9 cellular contexts compared by ENCODE assay signal in genomic region chr19:4524808-4525562, GRCh38. TPM values are rescaled to one million over a fixed set of nuclear protein-coding genes. Genes with fewer than 3 reads are reported as not detected.
DNase-seq lines count a peak whose midpoint lies in the region; ATAC-seq and TF ChIP-seq lines count a peak whose summit lies in the region.
"Had no signal": no experiment of that assay in that cellular context is flagged by ENCODE, and none has a peak within 500 bp of the region (broad histone marks: within the 10 kb centered on the region; RNA-seq: fewer than 3 reads in every experiment).

No MANE protein-coding gene starts in this region.

- CTCF ChIA-PET in activated CD4-positive, alpha-beta memory T cell treated with anti-CD3 and anti-CD28 coated beads, Interleukin-2, amount 10 ng/mL, durations not matched to agents 7 days and 5 days (lab: Charles Lee): interaction anchor here (0.6 to 1.8 kb wide), 19 partner anchors 8 to 868 kb away, joined by 3 to 21 read pairs (median 3); partner anchors contain the start of genes FEM1A, HDGFL2, LRG1 and PLIN5

- H3K9ac ChIP-seq in endodermal cell (ENCODE audit: extremely low read depth, low read length, poor library complexity, severe bottlenecking): no peak overlapping the region
- H3K9ac ChIP-seq: BLaER1 treated with 17β-estradiol and CSF1 and Interleukin-3, amounts not matched to agents 10 nM and 100 nM had no signal

- TF ChIP-seq POLR2A in thyroid gland (IDR thresholded peaks at IDR 0.05): no peak

- no peak overlapping the region for H3K4me3 Mint-ChIP-seq in activated CD4-positive, alpha-beta memory T cell treated with anti-CD3 and anti-CD28 coated beads, Interleukin-2, amount 10 ng/mL, durations not matched to agents 7 days and 5 days
- H3K4me3 Mint-ChIP-seq in endodermal cell: no peak overlapping the region
- no peak overlapping the region for H3K4me3 Mint-ChIP-seq in neural crest cell

- H3K27me3 Mint-ChIP-seq in activated CD4-positive, alpha-beta memory T cell treated with anti-CD3 and anti-CD28 coated beads, Interleukin-2, amount 10 ng/mL, durations not matched to agents 7 days and 5 days: peaks cover 1% of the 10 kb centered on the region
- peaks cover 14% of the 10 kb centered on the region for H3K27me3 Mint-ChIP-seq in endodermal cell (ENCODE audit: insufficient read depth)
- no peaks in the 10 kb centered on the region for H3K27me3 Mint-ChIP-seq in neural crest cell (ENCODE audit: low read depth)

- no peak overlapping the region for H3K27ac Mint-ChIP-seq in activated CD4-positive, alpha-beta memory T cell treated with anti-CD3 and anti-CD28 coated beads, Interleukin-2, amount 10 ng/mL, durations not matched to agents 7 days and 5 days
- H3K27ac Mint-ChIP-seq in endodermal cell: no peak overlapping the region
- no peak overlapping the region for H3K27ac Mint-ChIP-seq in neural crest cell (ENCODE audit: unreplicated experiment)

- H3K4me1 ChIP-seq in endodermal cell (ENCODE audit: control insufficient read depth, insufficient read depth, low read length) (no peaks in the 10 kb centered on the region), thyroid gland (no peaks in the 10 kb centered on the region)

- no peaks in the 10 kb centered on the region for H3K27me3 ChIP-seq in endodermal cell (ENCODE audit: control insufficient read depth, insufficient read depth, low read length, poor library complexity, severe bottlenecking)
- H3K27me3 ChIP-seq in thyroid gland: no peaks in the 10 kb centered on the region
- H3K27me3 ChIP-seq: BLaER1 treated with 17β-estradiol and CSF1 and Interleukin-3, amounts not matched to agents 10 nM and 100 nM had no signal

- H3K36me3 ChIP-seq in endodermal cell (ENCODE audit: control insufficient read depth, insufficient read depth, low read length) (no peaks in the 10 kb centered on the region), thyroid gland (no peaks in the 10 kb centered on the region)
- H3K36me3 ChIP-seq: BLaER1 treated with 17β-estradiol and CSF1 and Interleukin-3, amounts not matched to agents 10 nM and 100 nM had no signal

- WGBS in endodermal cell (ENCODE audit: insufficient coverage in 1 of 2, insufficient read length in 1 of 2), 2 experiments: 70 to 81% methylated on average over 6 to 22 of the region's 23 CpGs
- WGBS in thyroid gland, 2 donors: 66 to 67% methylated on average over 17 to 21 of the region's 23 CpGs

- ATAC-seq in HG02885 (IDR thresholded peaks at IDR 0.05; ENCODE audit: poor library complexity, unreplicated experiment): no peak

- H3K9me3 ChIP-seq in endodermal cell (ENCODE audit: control insufficient read depth, low read length): no peaks in the 10 kb centered on the region
- no peaks in the 10 kb centered on the region for H3K9me3 ChIP-seq in thyroid gland
- H3K9me3 ChIP-seq: BLaER1 treated with 17β-estradiol and CSF1 and Interleukin-3, amounts not matched to agents 10 nM and 100 nM had no signal

- H3K27ac ChIP-seq in endodermal cell (ENCODE audit: low read depth, low read length) (no peak overlapping the region), thyroid gland (no peak overlapping the region)
- H3K27ac ChIP-seq: BLaER1 treated with 17β-estradiol and CSF1 and Interleukin-3, amounts not matched to agents 10 nM and 100 nM had no signal

- POLR2A ChIA-PET in activated CD4-positive, alpha-beta memory T cell treated with anti-CD3 and anti-CD28 coated beads, Interleukin-2, amount 10 ng/mL, durations not matched to agents 7 days and 5 days (lab: Charles Lee): interaction anchor here (1.0 to 1.5 kb wide), 2 partner anchors 54 to 258 kb away, joined by 4 to 6 read pairs; partner anchors contain the start of gene HDGFL2

- H3K4me1 Mint-ChIP-seq in activated CD4-positive, alpha-beta memory T cell treated with anti-CD3 and anti-CD28 coated beads, Interleukin-2, amount 10 ng/mL, durations not matched to agents 7 days and 5 days: no peaks in the 10 kb centered on the region
- H3K4me1 Mint-ChIP-seq in endodermal cell (no peaks in the 10 kb centered on the region), neural crest cell (no peaks in the 10 kb centered on the region)

- DNase-seq in NCI-H1092 treated with DMSO at 0.1 percent for 48 hours (lab: John Stamatoyannopoulos, UW): peak; percentile 10
- DNase-seq in NCI-H1092 (lab: John Stamatoyannopoulos, UW): no peak
- DNase-seq in NAMALWA (ENCODE audit: low spot score): peak; percentile 78
- DNase-seq in activated CD4-positive, alpha-beta memory T cell treated with anti-CD3 and anti-CD28 coated beads, Interleukin-2, amount 10 ng/mL, durations not matched to agents 7 days and 5 days: peak; percentile 75
- peak; percentile 92 for DNase-seq in endodermal cell
- peak; percentile 83 for DNase-seq in neural crest cell (ENCODE audit: low read depth, low spot score)
- peak; percentile 32 to 40 for DNase-seq in thyroid gland

- H3K36me3 Mint-ChIP-seq in activated CD4-positive, alpha-beta memory T cell treated with anti-CD3 and anti-CD28 coated beads, Interleukin-2, amount 10 ng/mL, durations not matched to agents 7 days and 5 days (ENCODE audit: low read depth): no peaks in the 10 kb centered on the region
- H3K36me3 Mint-ChIP-seq in endodermal cell (ENCODE audit: low read depth) (no peaks in the 10 kb centered on the region), neural crest cell (ENCODE audit: low read depth) (no peaks in the 10 kb centered on the region)

- intact Hi-C loops in thyroid gland (cut with DNase I): loop anchor here (10.0 kb wide), 1 partner anchor 260 kb away; no protein-coding TSS in a partner anchor

- TF ChIP-seq CTCF in endodermal cell (conservative IDR thresholded peaks at IDR 0.05) (peak; percentile 85), neural crest cell (conservative IDR thresholded peaks at IDR 0.05) (peak; percentile 74), thyroid gland (IDR thresholded peaks at IDR 0.05) (peak; percentile 18 to 71 (median 36))

- H3K9me3 Mint-ChIP-seq in activated CD4-positive, alpha-beta memory T cell treated with anti-CD3 and anti-CD28 coated beads, Interleukin-2, amount 10 ng/mL, durations not matched to agents 7 days and 5 days: no peaks in the 10 kb centered on the region
- H3K9me3 Mint-ChIP-seq in endodermal cell (peaks cover 1% of the 10 kb centered on the region), neural crest cell (no peaks in the 10 kb centered on the region)

- H3K4me3 ChIP-seq in endodermal cell (ENCODE audit: low read length) (no peak overlapping the region), thyroid gland (replicated peaks in 1 of 3) (no peak overlapping the region)
- H3K4me3 ChIP-seq: BLaER1 treated with 17β-estradiol and CSF1 and Interleukin-3, amounts not matched to agents 10 nM and 100 nM had no signal

RNA-seq across cellular contexts. Expression of gene PLIN4, which starts 6.7 kb away (rescaled TPM):
- total RNA-seq in activated CD4-positive, alpha-beta memory T cell treated with anti-CD3 and anti-CD28 coated beads, Interleukin-2, amount 10 ng/mL, durations not matched to agents 7 days and 5 days: not detected
- under 1 TPM; 0.33 to 0.66 TPM for total RNA-seq in endodermal cell
- polyA plus RNA-seq in endodermal cell (2013, experiment 1 of 2): 0.18 TPM
- 0.12 TPM for polyA plus RNA-seq in endodermal cell (2013, experiment 2 of 2)
- total RNA-seq in neural crest cell: 0.30 and 0.47 TPM in 2 replicates
- total RNA-seq in thyroid gland: 1 to 10 TPM; 1.3 to 6.6 (median 3.7) TPM

RNA-seq across cellular contexts. Expression of gene PLIN5, which starts 10.0 kb away (rescaled TPM):
- not detected for total RNA-seq in activated CD4-positive, alpha-beta memory T cell treated with anti-CD3 and anti-CD28 coated beads, Interleukin-2, amount 10 ng/mL, durations not matched to agents 7 days and 5 days
- total RNA-seq in endodermal cell: 1 to 10 TPM; 3.7 to 3.9 TPM
- 2.4 TPM for polyA plus RNA-seq in endodermal cell (2013, experiment 1 of 2)
- 2.2 TPM for polyA plus RNA-seq in endodermal cell (2013, experiment 2 of 2)
- 4.8 TPM in 2 replicates for total RNA-seq in neural crest cell
- 10 to 100 TPM in 1 of 4 donors, 1 to 10 TPM in 3; 4.1 to 12.1 (median 7.8) TPM for total RNA-seq in thyroid gland

RNA-seq across cellular contexts. Expression of gene LRG1, which starts 14.9 kb away (rescaled TPM):
- under 1 TPM; 0.15 to 0.18 TPM for total RNA-seq in activated CD4-positive, alpha-beta memory T cell treated with anti-CD3 and anti-CD28 coated beads, Interleukin-2, amount 10 ng/mL, durations not matched to agents 7 days and 5 days
- 1 to 10 TPM in 1 of 2 donors, under 1 TPM in 1; 0.86 to 1.4 TPM for total RNA-seq in endodermal cell
- polyA plus RNA-seq in endodermal cell (2013, experiment 1 of 2): 0.21 TPM
- polyA plus RNA-seq in endodermal cell (2013, experiment 2 of 2): 0.75 TPM
- total RNA-seq in neural crest cell: 0.09 TPM in 2 replicates
- total RNA-seq in thyroid gland: 1 to 10 TPM in 2 of 4 donors, under 1 TPM in 1, not detected in 1; 0.56 to 2.7 (median 2.0) TPM

RNA-seq across cellular contexts. Expression of gene SEMA6B, which starts 34.5 kb away (rescaled TPM):
- total RNA-seq in activated CD4-positive, alpha-beta memory T cell treated with anti-CD3 and anti-CD28 coated beads, Interleukin-2, amount 10 ng/mL, durations not matched to agents 7 days and 5 days: not detected
- total RNA-seq in endodermal cell (10 to 100 TPM; 28.9 to 67.8 TPM), neural crest cell (21.7 and 25.3 TPM in 2 replicates), thyroid gland (1 to 10 TPM; 1.2 to 9.1 (median 4.2) TPM)
- polyA plus RNA-seq in endodermal cell (2013, experiment 1 of 2): 26.9 TPM
- polyA plus RNA-seq in endodermal cell (2013, experiment 2 of 2): 24.3 TPM

RNA-seq across cellular contexts. Expression of gene HDGFL2, which starts 52.9 kb away (rescaled TPM):
- 10 to 100 TPM; 47.1 to 50.6 TPM for total RNA-seq in activated CD4-positive, alpha-beta memory T cell treated with anti-CD3 and anti-CD28 coated beads, Interleukin-2, amount 10 ng/mL, durations not matched to agents 7 days and 5 days
- total RNA-seq in endodermal cell (100 to 1,000 TPM; 117 TPM), neural crest cell (103 and 110 TPM in 2 replicates), thyroid gland (10 to 100 TPM; 26.5 to 42.3 (median 28.4) TPM)
- polyA plus RNA-seq in endodermal cell (2013, experiment 1 of 2): 91.6 TPM
- polyA plus RNA-seq in endodermal cell (2013, experiment 2 of 2): 89.8 TPM
